ENCODE assay signal across 1 cellular context in genomic region chr16:4693296-4693955, GRCh38.
TF ChIP-seq lines count a peak whose summit lies in the region.

Gene NUDT16L1 (plus strand): TSS chr16:4693562. CDS start chr16:4693727, 165 bp downstream.

TF ChIP-seq in HepG2, 621 proteins besides CTCF, POLR2A, EP300 and RAD21 (continued from another document and continues in another):
- TF ChIP-seq ZNF281 (CRISPR knock-in tag; IDR thresholded peaks at IDR 0.05; ENCODE audit: borderline replicate concordance), result no peak
- TF ChIP-seq KDM4B (CRISPR knock-in tag; IDR thresholded peaks at IDR 0.05), result no peak
- no peak for TF ChIP-seq ZFAT (CRISPR knock-in tag; conservative IDR thresholded peaks at IDR 0.05)
- TF ChIP-seq POGZ (CRISPR knock-in tag; IDR thresholded peaks at IDR 0.05), result peak; percentile 57; the same call in 1 of the 2 replicates
- no peak for TF ChIP-seq HOXD1 (CRISPR knock-in tag; IDR thresholded peaks at IDR 0.05)
- no peak for TF ChIP-seq NFKBIZ (CRISPR knock-in tag; IDR thresholded peaks at IDR 0.05)
- no peak for TF ChIP-seq SUZ12 (IDR thresholded peaks at IDR 0.05; ENCODE audit: low read depth, low read length)
- no peak for TF ChIP-seq PRDM10 (CRISPR knock-in tag; IDR thresholded peaks at IDR 0.05; ENCODE audit: low read depth)
- TF ChIP-seq, protein P1, sequence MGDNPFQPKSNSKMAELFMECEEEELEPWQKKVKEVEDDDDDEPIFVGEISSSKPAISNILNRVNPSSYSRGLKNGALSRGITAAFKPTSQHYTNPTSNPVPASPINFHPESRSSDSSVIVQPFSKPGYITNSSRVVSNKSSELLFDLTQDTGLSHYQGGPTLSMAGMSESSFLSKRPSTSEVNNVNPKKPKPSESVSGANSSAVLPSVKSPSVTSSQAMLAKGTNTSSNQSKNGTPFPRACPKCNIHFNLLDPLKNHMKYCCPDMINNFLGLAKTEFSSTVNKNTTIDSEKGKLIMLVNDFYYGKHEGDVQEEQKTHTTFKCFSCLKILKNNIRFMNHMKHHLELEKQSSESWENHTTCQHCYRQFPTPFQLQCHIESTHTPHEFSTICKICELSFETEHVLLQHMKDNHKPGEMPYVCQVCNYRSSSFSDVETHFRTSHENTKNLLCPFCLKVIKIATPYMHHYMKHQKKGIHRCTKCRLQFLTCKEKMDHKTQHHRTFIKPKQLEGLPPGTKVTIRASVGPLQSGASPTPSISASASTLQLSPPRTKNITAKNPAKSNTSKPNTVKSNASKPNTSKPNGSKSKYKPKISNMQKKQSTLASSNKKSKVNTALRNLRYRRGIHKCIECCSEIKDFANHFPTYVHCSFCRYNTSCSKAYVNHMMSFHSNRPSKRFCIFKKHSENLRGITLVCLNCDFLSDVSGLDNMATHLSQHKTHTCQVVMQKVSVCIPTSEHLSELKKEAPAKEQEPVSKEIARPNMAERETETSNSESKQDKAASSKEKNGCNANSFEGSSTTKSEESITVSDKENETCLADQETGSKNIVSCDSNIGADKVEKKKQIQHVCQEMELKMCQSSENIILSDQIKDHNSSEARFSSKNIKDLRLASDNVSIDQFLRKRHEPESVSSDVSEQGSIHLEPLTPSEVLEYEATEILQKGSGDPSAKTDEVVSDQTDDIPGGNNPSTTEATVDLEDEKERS (CRISPR knock-in tag; IDR thresholded peaks at IDR 0.05), result no peak
- TF ChIP-seq ZNF256 (CRISPR knock-in tag; conservative IDR thresholded peaks at IDR 0.05), result no peak
- TF ChIP-seq, protein P2, sequence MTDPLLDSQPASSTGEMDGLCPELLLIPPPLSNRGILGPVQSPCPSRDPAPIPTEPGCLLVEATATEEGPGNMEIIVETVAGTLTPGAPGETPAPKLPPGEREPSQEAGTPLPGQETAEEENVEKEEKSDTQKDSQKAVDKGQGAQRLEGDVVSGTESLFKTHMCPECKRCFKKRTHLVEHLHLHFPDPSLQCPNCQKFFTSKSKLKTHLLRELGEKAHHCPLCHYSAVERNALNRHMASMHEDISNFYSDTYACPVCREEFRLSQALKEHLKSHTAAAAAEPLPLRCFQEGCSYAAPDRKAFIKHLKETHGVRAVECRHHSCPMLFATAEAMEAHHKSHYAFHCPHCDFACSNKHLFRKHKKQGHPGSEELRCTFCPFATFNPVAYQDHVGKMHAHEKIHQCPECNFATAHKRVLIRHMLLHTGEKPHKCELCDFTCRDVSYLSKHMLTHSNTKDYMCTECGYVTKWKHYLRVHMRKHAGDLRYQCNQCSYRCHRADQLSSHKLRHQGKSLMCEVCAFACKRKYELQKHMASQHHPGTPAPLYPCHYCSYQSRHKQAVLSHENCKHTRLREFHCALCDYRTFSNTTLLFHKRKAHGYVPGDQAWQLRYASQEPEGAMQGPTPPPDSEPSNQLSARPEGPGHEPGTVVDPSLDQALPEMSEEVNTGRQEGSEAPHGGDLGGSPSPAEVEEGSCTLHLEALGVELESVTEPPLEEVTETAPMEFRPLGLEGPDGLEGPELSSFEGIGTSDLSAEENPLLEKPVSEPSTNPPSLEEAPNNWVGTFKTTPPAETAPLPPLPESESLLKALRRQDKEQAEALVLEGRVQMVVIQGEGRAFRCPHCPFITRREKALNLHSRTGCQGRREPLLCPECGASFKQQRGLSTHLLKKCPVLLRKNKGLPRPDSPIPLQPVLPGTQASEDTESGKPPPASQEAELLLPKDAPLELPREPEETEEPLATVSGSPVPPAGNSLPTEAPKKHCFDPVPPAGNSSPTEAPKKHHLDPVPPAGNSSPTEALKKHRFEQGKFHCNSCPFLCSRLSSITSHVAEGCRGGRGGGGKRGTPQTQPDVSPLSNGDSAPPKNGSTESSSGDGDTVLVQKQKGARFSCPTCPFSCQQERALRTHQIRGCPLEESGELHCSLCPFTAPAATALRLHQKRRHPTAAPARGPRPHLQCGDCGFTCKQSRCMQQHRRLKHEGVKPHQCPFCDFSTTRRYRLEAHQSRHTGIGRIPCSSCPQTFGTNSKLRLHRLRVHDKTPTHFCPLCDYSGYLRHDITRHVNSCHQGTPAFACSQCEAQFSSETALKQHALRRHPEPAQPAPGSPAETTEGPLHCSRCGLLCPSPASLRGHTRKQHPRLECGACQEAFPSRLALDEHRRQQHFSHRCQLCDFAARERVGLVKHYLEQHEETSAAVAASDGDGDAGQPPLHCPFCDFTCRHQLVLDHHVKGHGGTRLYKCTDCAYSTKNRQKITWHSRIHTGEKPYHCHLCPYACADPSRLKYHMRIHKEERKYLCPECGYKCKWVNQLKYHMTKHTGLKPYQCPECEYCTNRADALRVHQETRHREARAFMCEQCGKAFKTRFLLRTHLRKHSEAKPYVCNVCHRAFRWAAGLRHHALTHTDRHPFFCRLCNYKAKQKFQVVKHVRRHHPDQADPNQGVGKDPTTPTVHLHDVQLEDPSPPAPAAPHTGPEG (CRISPR knock-in tag; IDR thresholded peaks at IDR 0.05), result peak; percentile 13; the same call in 1 of the 2 replicates
- TF ChIP-seq, protein P3, sequence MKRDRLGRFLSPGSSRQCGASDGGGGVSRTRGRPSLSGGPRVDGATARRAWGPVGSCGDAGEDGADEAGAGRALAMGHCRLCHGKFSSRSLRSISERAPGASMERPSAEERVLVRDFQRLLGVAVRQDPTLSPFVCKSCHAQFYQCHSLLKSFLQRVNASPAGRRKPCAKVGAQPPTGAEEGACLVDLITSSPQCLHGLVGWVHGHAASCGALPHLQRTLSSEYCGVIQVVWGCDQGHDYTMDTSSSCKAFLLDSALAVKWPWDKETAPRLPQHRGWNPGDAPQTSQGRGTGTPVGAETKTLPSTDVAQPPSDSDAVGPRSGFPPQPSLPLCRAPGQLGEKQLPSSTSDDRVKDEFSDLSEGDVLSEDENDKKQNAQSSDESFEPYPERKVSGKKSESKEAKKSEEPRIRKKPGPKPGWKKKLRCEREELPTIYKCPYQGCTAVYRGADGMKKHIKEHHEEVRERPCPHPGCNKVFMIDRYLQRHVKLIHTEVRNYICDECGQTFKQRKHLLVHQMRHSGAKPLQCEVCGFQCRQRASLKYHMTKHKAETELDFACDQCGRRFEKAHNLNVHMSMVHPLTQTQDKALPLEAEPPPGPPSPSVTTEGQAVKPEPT (CRISPR knock-in tag; IDR thresholded peaks at IDR 0.05; ENCODE audit: low read depth), result no peak
- 0 out of 2 replicates have a peak, but pooled peaks have one; percentile 54 for TF ChIP-seq ZNF567 (CRISPR knock-in tag; IDR thresholded peaks at IDR 0.05; ENCODE audit: borderline replicate concordance)
- TF ChIP-seq ZBTB21 (CRISPR knock-in tag; IDR thresholded peaks at IDR 0.05), result no peak
- TF ChIP-seq NONO (IDR thresholded peaks at IDR 0.05), result no peak
- TF ChIP-seq NONO (CRISPR knock-in tag; conservative IDR thresholded peaks at IDR 0.05), result peak; percentile 62; the same call in 1 of the 2 replicates
- TF ChIP-seq NAIF1 (CRISPR knock-in tag; IDR thresholded peaks at IDR 0.05; ENCODE audit: borderline replicate concordance), result no peak
- TF ChIP-seq KDM3A (CRISPR knock-in tag; IDR thresholded peaks at IDR 0.05; ENCODE audit: low read depth), result no peak
- no peak; the same call in 1 of the 2 replicates for TF ChIP-seq IRX3 (CRISPR knock-in tag; IDR thresholded peaks at IDR 0.05; ENCODE audit: borderline replicate concordance, low read depth)
- no peak for TF ChIP-seq LCORL (IDR thresholded peaks at IDR 0.05)
- no peak for TF ChIP-seq LCORL (CRISPR knock-in tag; IDR thresholded peaks at IDR 0.05)
- no peak for TF ChIP-seq ZNF644 (CRISPR knock-in tag; IDR thresholded peaks at IDR 0.05; ENCODE audit: low read depth)
- TF ChIP-seq, protein P4, sequence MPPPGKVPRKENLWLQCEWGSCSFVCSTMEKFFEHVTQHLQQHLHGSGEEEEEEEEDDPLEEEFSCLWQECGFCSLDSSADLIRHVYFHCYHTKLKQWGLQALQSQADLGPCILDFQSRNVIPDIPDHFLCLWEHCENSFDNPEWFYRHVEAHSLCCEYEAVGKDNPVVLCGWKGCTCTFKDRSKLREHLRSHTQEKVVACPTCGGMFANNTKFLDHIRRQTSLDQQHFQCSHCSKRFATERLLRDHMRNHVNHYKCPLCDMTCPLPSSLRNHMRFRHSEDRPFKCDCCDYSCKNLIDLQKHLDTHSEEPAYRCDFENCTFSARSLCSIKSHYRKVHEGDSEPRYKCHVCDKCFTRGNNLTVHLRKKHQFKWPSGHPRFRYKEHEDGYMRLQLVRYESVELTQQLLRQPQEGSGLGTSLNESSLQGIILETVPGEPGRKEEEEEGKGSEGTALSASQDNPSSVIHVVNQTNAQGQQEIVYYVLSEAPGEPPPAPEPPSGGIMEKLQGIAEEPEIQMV (CRISPR knock-in tag; IDR thresholded peaks at IDR 0.05; ENCODE audit: low read depth), result no peak
- TF ChIP-seq, protein P5, sequence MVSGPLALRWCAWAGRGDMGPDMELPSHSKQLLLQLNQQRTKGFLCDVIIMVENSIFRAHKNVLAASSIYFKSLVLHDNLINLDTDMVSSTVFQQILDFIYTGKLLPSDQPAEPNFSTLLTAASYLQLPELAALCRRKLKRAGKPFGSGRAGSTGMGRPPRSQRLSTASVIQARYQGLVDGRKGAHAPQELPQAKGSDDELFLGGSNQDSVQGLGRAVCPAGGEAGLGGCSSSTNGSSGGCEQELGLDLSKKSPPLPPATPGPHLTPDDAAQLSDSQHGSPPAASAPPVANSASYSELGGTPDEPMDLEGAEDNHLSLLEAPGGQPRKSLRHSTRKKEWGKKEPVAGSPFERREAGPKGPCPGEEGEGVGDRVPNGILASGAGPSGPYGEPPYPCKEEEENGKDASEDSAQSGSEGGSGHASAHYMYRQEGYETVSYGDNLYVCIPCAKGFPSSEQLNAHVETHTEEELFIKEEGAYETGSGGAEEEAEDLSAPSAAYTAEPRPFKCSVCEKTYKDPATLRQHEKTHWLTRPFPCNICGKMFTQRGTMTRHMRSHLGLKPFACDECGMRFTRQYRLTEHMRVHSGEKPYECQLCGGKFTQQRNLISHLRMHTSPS (CRISPR knock-in tag; IDR thresholded peaks at IDR 0.05; ENCODE audit: low read depth), result no peak
- TF ChIP-seq, protein P6, sequence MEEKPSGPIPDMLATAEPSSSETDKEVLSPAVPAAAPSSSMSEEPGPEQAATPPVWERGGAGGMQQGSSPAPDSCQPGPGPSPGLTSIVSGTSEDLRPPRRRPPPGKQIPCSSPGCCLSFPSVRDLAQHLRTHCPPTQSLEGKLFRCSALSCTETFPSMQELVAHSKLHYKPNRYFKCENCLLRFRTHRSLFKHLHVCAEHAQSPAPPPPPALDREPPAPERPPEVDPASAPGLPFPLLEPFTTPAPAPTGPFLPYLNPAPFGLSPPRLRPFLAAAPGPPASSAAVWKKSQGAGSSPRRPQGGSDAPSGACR (CRISPR knock-in tag; IDR thresholded peaks at IDR 0.05), result no peak
- no peak for TF ChIP-seq SOX13 (IDR thresholded peaks at IDR 0.05)
- TF ChIP-seq SOX13 (CRISPR knock-in tag; conservative IDR thresholded peaks at IDR 0.05 in 1 of 2, IDR thresholded peaks at IDR 0.05 in 1 of 2), result no peak
- TF ChIP-seq ZFP36 (IDR thresholded peaks at IDR 0.05; ENCODE audit: borderline replicate concordance, low read depth, low read length, partially characterized antibody), result no peak
- no peak for TF ChIP-seq ARNT (IDR thresholded peaks at IDR 0.05)
- TF ChIP-seq ZNF768 (CRISPR knock-in tag; IDR thresholded peaks at IDR 0.05), result peak; percentile 9
- no peak for TF ChIP-seq ZNF883 (CRISPR knock-in tag; IDR thresholded peaks at IDR 0.05; ENCODE audit: not compliant biosample characterization)
- TF ChIP-seq, protein P7, sequence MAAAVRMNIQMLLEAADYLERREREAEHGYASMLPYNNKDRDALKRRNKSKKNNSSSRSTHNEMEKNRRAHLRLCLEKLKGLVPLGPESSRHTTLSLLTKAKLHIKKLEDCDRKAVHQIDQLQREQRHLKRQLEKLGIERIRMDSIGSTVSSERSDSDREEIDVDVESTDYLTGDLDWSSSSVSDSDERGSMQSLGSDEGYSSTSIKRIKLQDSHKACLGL (CRISPR knock-in tag; IDR thresholded peaks at IDR 0.05), result peak; percentile 69; the same call in 1 of the 2 replicates
- peak; percentile 86 for TF ChIP-seq AGO2 (optimal IDR thresholded peaks at IDR 0.05; ENCODE audit: low read depth, low read length)
- no peak for TF ChIP-seq WIZ (CRISPR knock-in tag; IDR thresholded peaks at IDR 0.05)
- TF ChIP-seq CENPX (CRISPR knock-in tag; IDR thresholded peaks at IDR 0.05), result no peak
- peak; percentile 91 for TF ChIP-seq HES4 (CRISPR knock-in tag; IDR thresholded peaks at IDR 0.05; ENCODE audit: borderline replicate concordance)
- TF ChIP-seq ZNF292 (CRISPR knock-in tag; IDR thresholded peaks at IDR 0.05; ENCODE audit: borderline replicate concordance, low read depth), result no peak
- no peak for TF ChIP-seq ZNF879 (CRISPR knock-in tag; IDR thresholded peaks at IDR 0.05)
